In the genomic region with DNA sequence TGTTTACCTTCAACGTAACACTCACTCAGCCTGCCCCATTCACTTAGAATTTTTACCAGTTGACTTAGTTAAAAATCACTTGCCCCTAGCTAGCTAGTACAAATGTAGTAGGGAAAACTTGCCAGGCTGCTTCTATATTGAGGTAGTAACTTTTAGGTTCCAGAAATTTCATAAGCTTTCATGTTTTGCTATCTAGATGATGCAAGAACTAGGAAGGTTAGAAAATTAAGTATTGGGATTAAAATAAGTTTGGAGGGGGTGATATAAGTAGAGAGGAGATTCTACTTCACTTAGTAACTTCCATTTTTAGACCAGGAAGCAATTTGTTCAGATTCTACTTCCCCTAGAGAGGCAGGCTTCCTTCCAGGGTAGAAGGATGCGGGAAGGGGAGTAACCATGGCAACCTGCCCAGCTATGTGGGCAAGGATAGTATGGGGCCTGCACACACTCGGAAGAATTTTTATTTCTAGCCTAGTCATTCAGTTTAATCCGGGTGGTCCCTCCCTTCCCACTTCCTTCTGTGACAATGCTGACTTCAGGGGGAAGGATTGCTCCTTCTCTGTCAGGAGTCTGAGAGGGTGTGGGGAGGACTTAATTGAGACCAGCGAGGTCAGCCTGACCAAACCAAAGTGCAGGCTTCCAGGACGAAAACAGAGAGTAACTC, we compare ENCODE assay signal across 9 cellular contexts. TPM values are rescaled to one million over a fixed set of nuclear protein-coding genes. Genes with fewer than 3 reads are reported as not detected.
DNase-seq lines count a peak whose midpoint lies in the region; ATAC-seq, FAIRE-seq and TF ChIP-seq lines count a peak whose summit lies in the region.
"Had no signal": no experiment of that assay in that cellular context is flagged by ENCODE, and none has a peak within 500 bp of the region (broad histone marks: within the 10 kb centered on the region; RNA-seq: fewer than 3 reads in every experiment).

No MANE protein-coding gene starts in this region.

- no peaks in the 10 kb centered on the region; a peak in 1 of 5 replicates for H3K27me3 ChIP-seq in HepG2 (ENCODE audit: control insufficient read depth in 1 of 2, insufficient read depth in 2 of 2, low read length in 2 of 2)
- H3K27me3 ChIP-seq in suprapubic skin: no peaks in the 10 kb centered on the region

- TF ChIP-seq CTCF in HepG2 (CRISPR knock-in tag; IDR thresholded peaks at IDR 0.05): no peak
- TF ChIP-seq CTCF in suprapubic skin (IDR thresholded peaks at IDR 0.05): no peak

- BruUV-seq in HepG2 (replicated peaks; lab: Mats Ljungman, UMichigan): no TSS peak

- in situ Hi-C loops in HepG2 (cut with HindIII; ENCODE audit: extremely low pct_ligation_motif_present, low pct_unique_long_range_greater_than_20kb): no loop called here

- H4K20me1 ChIP-seq in HepG2 (ENCODE audit: insufficient read depth, low read length): no peaks in the 10 kb centered on the region

- no peak overlapping the region for H2AFZ ChIP-seq in HepG2 (ENCODE audit: low read length)

- TF ChIP-seq EP300 in HepG2 (IDR thresholded peaks at IDR 0.05; ENCODE audit: low read depth in 2 of 2, low read length in 2 of 2) (no peak), HepG2 (CRISPR knock-in tag; IDR thresholded peaks at IDR 0.05; ENCODE audit: borderline replicate concordance) (no peak), suprapubic skin (IDR thresholded peaks at IDR 0.05) (no peak)

- DNase-seq in HS-5 (ENCODE audit: low read depth) (peak; percentile 97), HepG2 (ENCODE audit: low spot score) (no peak), suprapubic skin (ENCODE audit: low spot score in 2 of 2) (peak; percentile 81 to 87)
- DNase-seq: activated CD4-positive, alpha-beta T cell treated with anti-CD3 and anti-CD28 coated beads, Interleukin-2, amount 10 ng/mL, durations not matched to agents 7 days and 5 days had no signal

- POLR2A ChIA-PET in HepG2 (lab: Yijun Ruan, JAX): interaction anchor here (1.0 kb wide), 1 partner anchor 20 kb away, joined by 3 read pairs; no protein-coding TSS in a partner anchor

- no peak for FAIRE-seq in HepG2 (lab: Jason Lieb, UNC)

- CTCF ChIA-PET in HepG2 (lab: Yijun Ruan, JAX; ENCODE audit: low intra/inter-chr PET ratio, low total read pairs): no interaction called here

- no peaks in the 10 kb centered on the region for H3K9me3 ChIP-seq in HepG2 (ENCODE audit: low read length)
- H3K9me3 ChIP-seq in suprapubic skin: no peaks in the 10 kb centered on the region

- peaks cover 63% of the 10 kb centered on the region for H3K4me1 ChIP-seq in HepG2 (ENCODE audit: insufficient read depth, low read length)
- peaks cover 51% of the 10 kb centered on the region for H3K4me1 ChIP-seq in suprapubic skin

- no peak for TF ChIP-seq RAD21 in HepG2 (CRISPR knock-in tag; IDR thresholded peaks at IDR 0.05)

- 89% methylated on average over 6 of the region's 6 CpGs for WGBS in HepG2 (ENCODE audit: low lambda C conversion rate)
- WGBS in suprapubic skin: 45% methylated on average over 6 of the region's 6 CpGs

- TF ChIP-seq POLR2A in HepG2 (IDR thresholded peaks at IDR 0.05; ENCODE audit: insufficient read depth in 1 of 2, low read depth in 2 of 2, low read length in 2 of 2) (no peak), suprapubic skin (IDR thresholded peaks at IDR 0.05) (peak in 1 of 2 donors; percentile 20)

- H3K4me3 ChIP-seq in HepG2 (replicated peaks in 1 of 3; ENCODE audit: insufficient read depth in 1 of 3, low read depth in 2 of 3, low read length in 3 of 3) (no peak overlapping the region), suprapubic skin (peak overlapping the region; percentile 62)

- ATAC-seq in HepG2 (no peak), HG02610 (IDR thresholded peaks at IDR 0.05; ENCODE audit: unreplicated experiment) (no peak), GM19397 (IDR thresholded peaks at IDR 0.05; ENCODE audit: unreplicated experiment) (no peak), GM19324 (IDR thresholded peaks at IDR 0.05; ENCODE audit: low FRiP score, unreplicated experiment) (no peak), GM19463 (IDR thresholded peaks at IDR 0.05; ENCODE audit: unreplicated experiment) (no peak)

- H3K27ac ChIP-seq in cingulate gyrus (ENCODE audit: low read depth, low read length): peak overlapping the region; percentile 42
- H3K27ac ChIP-seq in HepG2 (ENCODE audit: extremely low read length, insufficient read depth, low read length): no peak overlapping the region
- H3K27ac ChIP-seq in suprapubic skin: peak overlapping the region; percentile 91

- intact Hi-C loops in HepG2 (cut with micrococcal nuclease; ENCODE audit: unreplicated experiment): no loop called here

- H3K4me2 ChIP-seq in HepG2 (ENCODE audit: low read depth, low read length): no peak overlapping the region

- H3K36me3 ChIP-seq in HepG2 (replicated peaks in 1 of 2; ENCODE audit: control insufficient read depth in 1 of 2, insufficient read depth in 2 of 2, low read length in 2 of 2): peaks cover 0 to under 1% of the 10 kb centered on the region in 2 experiments; a peak in 1 of 5 replicates
- H3K36me3 ChIP-seq in suprapubic skin: no peaks in the 10 kb centered on the region

- H3K79me2 ChIP-seq in HepG2 (ENCODE audit: insufficient read depth, low read length): peaks cover 13% of the 10 kb centered on the region

- H3K9ac ChIP-seq in HepG2 (ENCODE audit: insufficient read depth, low read depth, low read length): no peak overlapping the region

TF ChIP-seq in HepG2, 621 proteins besides CTCF, POLR2A, EP300 and RAD21 (continues in another document):
- TF ChIP-seq ETV6 (CRISPR knock-in tag; conservative IDR thresholded peaks at IDR 0.05): no peak
- no peak for TF ChIP-seq WIZ (CRISPR knock-in tag; IDR thresholded peaks at IDR 0.05)
- no peak for TF ChIP-seq ZBTB3 (CRISPR knock-in tag; IDR thresholded peaks at IDR 0.05; ENCODE audit: borderline replicate concordance, low read depth)
- no peak for TF ChIP-seq ZNF878 (CRISPR knock-in tag; IDR thresholded peaks at IDR 0.05)
- TF ChIP-seq SRSF1 (optimal IDR thresholded peaks at IDR 0.05; ENCODE audit: low read depth, low read length): no peak
- TF ChIP-seq ZFAT (CRISPR knock-in tag; conservative IDR thresholded peaks at IDR 0.05): no peak
- TF ChIP-seq CEBPB (IDR thresholded peaks at IDR 0.05; ENCODE audit: borderline replicate concordance, low read depth, low read length): 0 out of 2 replicates have a peak, but pooled peaks have one; percentile 8

RNA-seq across cellular contexts. Expression of a gene that starts 4.2 kb away (rescaled TPM):
- total RNA-seq in HepG2 (2016; rRNA removed; fragmentation: Illumina TruSeq; extraction: Trizol) (5.2 and 6.5 TPM in 2 replicates), suprapubic skin (10 to 100 TPM in 3 of 4 donors, 1 to 10 TPM in 1; 7.1 to 30.6 (median 11.7) TPM)
- total RNA-seq in HepG2 (2016; cell fraction: cytosol; rRNA removed; fragmentation: Illumina TruSeq; extraction: Trizol; ENCODE audit: low read depth): 1.9 and 2.6 TPM in 2 replicates
- 6.0 and 6.8 TPM in 2 replicates for total RNA-seq in HepG2 (2016; cell fraction: insoluble cytoplasmic fraction; rRNA removed; fragmentation: Illumina TruSeq; extraction: Trizol)
- 4.8 and 6.3 TPM in 2 replicates for total RNA-seq in HepG2 (2016; cell fraction: membrane; rRNA removed; fragmentation: Illumina TruSeq; extraction: Trizol)
- 23.7 and 24.7 TPM in 2 replicates for total RNA-seq in HepG2 (2016; cell fraction: nucleus; rRNA removed; fragmentation: Illumina TruSeq; extraction: Trizol)
- polyA plus RNA-seq in HepG2 (2011; rRNA removed): 4.9 and 6.4 TPM in 2 replicates
- 2.8 and 3.9 TPM in 2 replicates for polyA plus RNA-seq in HepG2 (2011; cell fraction: cytosol; rRNA removed)
- polyA plus RNA-seq in HepG2 (2011; cell fraction: nucleus; rRNA removed): 7.3 and 10.1 TPM in 2 replicates
- polyA plus RNA-seq in HepG2 (2012): 4.1 and 13.8 TPM in 2 replicates
- polyA plus RNA-seq in HepG2 (2016; cell fraction: cytosol; fragmentation: Illumina TruSeq; extraction: Trizol; ENCODE audit: low read depth): 1.3 and 1.7 TPM in 2 replicates
- 8.7 and 9.1 TPM in 2 replicates for polyA plus RNA-seq in HepG2 (2016; cell fraction: insoluble cytoplasmic fraction; fragmentation: Illumina TruSeq; extraction: Trizol; ENCODE audit: low read depth)
- polyA plus RNA-seq in HepG2 (2016; cell fraction: membrane; fragmentation: Illumina TruSeq; extraction: Trizol; ENCODE audit: low read depth): 2.3 and 2.4 TPM in 2 replicates
- polyA plus RNA-seq in HepG2 (2016; cell fraction: nucleus; fragmentation: Illumina TruSeq; extraction: Trizol; ENCODE audit: insufficient read depth, low read depth): 11.2 and 14.2 TPM in 2 replicates
- polyA minus RNA-seq in HepG2 (2011; rRNA and poly(A)+ RNA removed; ENCODE audit: low replicate concordance): 6.2 and 131 TPM in 2 replicates
- 3.1 and 4.2 TPM in 2 replicates for polyA minus RNA-seq in HepG2 (2011; cell fraction: cytosol; rRNA and poly(A)+ RNA removed)
- 43.3 and 47.1 TPM in 2 replicates for polyA minus RNA-seq in HepG2 (2011; cell fraction: nucleus; rRNA and poly(A)+ RNA removed)
- total RNA-seq: activated CD4-positive, alpha-beta T cell treated with anti-CD3 and anti-CD28 coated beads, Interleukin-2, amount 10 ng/mL, durations not matched to agents 7 days and 5 days had no signal

RNA-seq across cellular contexts. Expression of a gene that starts 56.3 kb away (rescaled TPM):
- total RNA-seq in HepG2 (2016; rRNA removed; fragmentation: Illumina TruSeq; extraction: Trizol): not detected in 2 replicates
- total RNA-seq in HepG2 (2016; cell fraction: cytosol; rRNA removed; fragmentation: Illumina TruSeq; extraction: Trizol; ENCODE audit: low read depth): not detected in 2 replicates
- not detected in 2 replicates for total RNA-seq in HepG2 (2016; cell fraction: insoluble cytoplasmic fraction; rRNA removed; fragmentation: Illumina TruSeq; extraction: Trizol)
- total RNA-seq in HepG2 (2016; cell fraction: membrane; rRNA removed; fragmentation: Illumina TruSeq; extraction: Trizol): not detected in 2 replicates
- not detected in 2 replicates for total RNA-seq in HepG2 (2016; cell fraction: nucleus; rRNA removed; fragmentation: Illumina TruSeq; extraction: Trizol)
- polyA plus RNA-seq in HepG2 (2011; rRNA removed): not detected in 2 replicates
- not detected in 2 replicates for polyA plus RNA-seq in HepG2 (2011; cell fraction: cytosol; rRNA removed)
- polyA plus RNA-seq in HepG2 (2011; cell fraction: nucleus; rRNA removed): not detected in 2 replicates
- not detected in 2 replicates for polyA plus RNA-seq in HepG2 (2012)
- polyA plus RNA-seq in HepG2 (2016; cell fraction: cytosol; fragmentation: Illumina TruSeq; extraction: Trizol; ENCODE audit: low read depth): not detected in 2 replicates
- polyA plus RNA-seq in HepG2 (2016; cell fraction: insoluble cytoplasmic fraction; fragmentation: Illumina TruSeq; extraction: Trizol; ENCODE audit: low read depth): not detected in 2 replicates
- not detected in 2 replicates for polyA plus RNA-seq in HepG2 (2016; cell fraction: membrane; fragmentation: Illumina TruSeq; extraction: Trizol; ENCODE audit: low read depth)
- not detected in 2 replicates for polyA plus RNA-seq in HepG2 (2016; cell fraction: nucleus; fragmentation: Illumina TruSeq; extraction: Trizol; ENCODE audit: insufficient read depth, low read depth)
- polyA minus RNA-seq in HepG2 (2011; rRNA and poly(A)+ RNA removed; ENCODE audit: low replicate concordance): not detected in 2 replicates
- polyA minus RNA-seq in HepG2 (2011; cell fraction: cytosol; rRNA and poly(A)+ RNA removed): not detected in 2 replicates
- polyA minus RNA-seq in HepG2 (2011; cell fraction: nucleus; rRNA and poly(A)+ RNA removed): not detected in 2 replicates
- 1 to 10 TPM in 1 of 4 donors, not detected in 3; 5.6 TPM for total RNA-seq in suprapubic skin
- total RNA-seq: activated CD4-positive, alpha-beta T cell treated with anti-CD3 and anti-CD28 coated beads, Interleukin-2, amount 10 ng/mL, durations not matched to agents 7 days and 5 days had no signal
